ENCODE assay signal across 14 cellular contexts in genomic region chr3:124861041-124861440, GRCh38. TPM values are rescaled to one million over a fixed set of nuclear protein-coding genes. Genes with fewer than 3 reads are reported as not detected.
A peak's percentile ranks its signal among the peaks of the same experiment; 100 is the strongest.
DNase-seq lines count a peak whose midpoint lies in the region; ATAC-seq and TF ChIP-seq lines count a peak whose summit lies in the region.
"Had no signal": no experiment of that assay in that cellular context is flagged by ENCODE, and none has a peak within 500 bp of the region (broad histone marks: within the 10 kb centered on the region; RNA-seq: fewer than 3 reads in every experiment).

No MANE protein-coding gene starts in this region.

- H3K4ac ChIP-seq in mesenchymal stem cell (ENCODE audit: low read depth in 1 of 2, low read length in 2 of 2), result peak overlapping the region; percentile 72 to 81

- peak overlapping the region; percentile 51 for H4K8ac ChIP-seq in mesenchymal stem cell (ENCODE audit: low read length)

- peaks cover 5% of the 10 kb centered on the region for H3K36me3 ChIP-seq in Panc1 (ENCODE audit: control insufficient read depth, insufficient read depth, low read length)
- H3K36me3 ChIP-seq in mesenchymal stem cell (ENCODE audit: control insufficient read depth in 1 of 2, insufficient read depth in 2 of 2, low read depth in 1 of 2, low read length in 2 of 2), result peaks cover 7 to 51% of the 10 kb centered on the region in 2 experiments
- H3K36me3 ChIP-seq in tibial artery, result peaks cover 0 to 6% (median 3%) of the 10 kb centered on the region in 3 donors

- H2BK120ac ChIP-seq in mesenchymal stem cell (ENCODE audit: low read depth, low read length), result peak overlapping the region; percentile 21

- intact Hi-C loops in Panc1 (cut with micrococcal nuclease; ENCODE audit: unreplicated experiment), result no loop called here
- intact Hi-C loops in tibial artery (cut with DNase I; ENCODE audit: low total_unique reads), result no loop called here

- H3K9me3 ChIP-seq in Panc1 (ENCODE audit: control insufficient read depth, insufficient read depth, low read depth, low read length), result no peaks in the 10 kb centered on the region
- no peaks in the 10 kb centered on the region for H3K9me3 ChIP-seq in mesenchymal stem cell (ENCODE audit: control insufficient read depth, low read length)
- H3K9me3 ChIP-seq in tibial artery, result no peaks in the 10 kb centered on the region
- H3K9me3 ChIP-seq: Caco-2 had no signal

- H3K4me1 Mint-ChIP-seq in endothelial cell (ENCODE audit: unreplicated experiment), result peaks cover 15% of the 10 kb centered on the region
- H3K4me1 Mint-ChIP-seq: activated CD4-positive, alpha-beta T cell treated with anti-CD3 and anti-CD28 coated beads, Interleukin-2, amount 10 ng/mL, durations not matched to agents 24 days and 14 days; activated T-helper 17 cell treated with anti-CD3 and anti-CD28 coated beads, Interleukin-2, amount 50 U/mL, for 72 hours had no signal

- ATAC-seq in Panc1, result 0 out of 2 replicates have a peak, but pooled peaks have one; percentile 6
- no peak for ATAC-seq in GM21367 (IDR thresholded peaks at IDR 0.05; ENCODE audit: unreplicated experiment)
- ATAC-seq: activated T-helper 17 cell treated with anti-CD3 and anti-CD28 coated beads, Interleukin-2, amount 50 U/mL, for 72 hours had no signal

- in situ Hi-C loops in Panc1 (cut with HindIII; ENCODE audit: low pct_unique_long_range_greater_than_20kb, low sequenced_read_pairs), result no loop called here

- H2AFZ ChIP-seq in mesenchymal stem cell (ENCODE audit: low read depth, low read length), result no peak overlapping the region

- POLR2A ChIA-PET in Panc1 (lab: Charles Lee), result no interaction called here

- 67% methylated on average over 6 of the region's 9 CpGs for WGBS in mesenchymal stem cell

- H3K9me3 Mint-ChIP-seq in endothelial cell (ENCODE audit: unreplicated experiment), result no peaks in the 10 kb centered on the region
- H3K9me3 Mint-ChIP-seq: activated CD4-positive, alpha-beta T cell treated with anti-CD3 and anti-CD28 coated beads, Interleukin-2, amount 10 ng/mL, durations not matched to agents 24 days and 14 days; activated T-helper 17 cell treated with anti-CD3 and anti-CD28 coated beads, Interleukin-2, amount 50 U/mL, for 72 hours; stimulated activated naive CD8-positive, alpha-beta T cell treated with anti-CD3 and anti-CD28 coated beads, Interleukin-15, Interleukin-2, amounts not matched to agents 100 ng/mL and 50 ng/mL, for 24 hours had no signal

- H2AK5ac ChIP-seq in mesenchymal stem cell (ENCODE audit: low read length, severe bottlenecking), result peak overlapping the region; percentile 96

- H3K9ac ChIP-seq in mesenchymal stem cell (ENCODE audit: low read length), result peak overlapping the region; percentile 67

- H3K23ac ChIP-seq in mesenchymal stem cell (ENCODE audit: low read length in 2 of 2), result no peak overlapping the region

- H2BK15ac ChIP-seq in mesenchymal stem cell (ENCODE audit: low read depth, poor library complexity, severe bottlenecking), result peak overlapping the region; percentile 61

- CTCF ChIA-PET in Panc1 (lab: Charles Lee), result interaction anchor here (0.6 kb wide), 1 partner anchor 100 kb away, joined by 5 read pairs; no protein-coding TSS in a partner anchor

- peak overlapping the region; percentile 63 for H2BK5ac ChIP-seq in mesenchymal stem cell (ENCODE audit: low read depth, low read length, poor library complexity, severe bottlenecking)

- BruUV-seq in Panc1 (replicated peaks; lab: Mats Ljungman, UMichigan), result TSS peak; percentile 93

- H4K91ac ChIP-seq in mesenchymal stem cell (ENCODE audit: low read length), result peak overlapping the region; percentile 86

- peaks cover 18% of the 10 kb centered on the region for H3K79me1 ChIP-seq in mesenchymal stem cell (replicated peaks; ENCODE audit: low read length, poor library complexity, severe bottlenecking)

- peaks cover 50% of the 10 kb centered on the region for H3K4me1 ChIP-seq in Panc1 (ENCODE audit: control insufficient read depth, insufficient read depth, low read length)
- peaks cover 18% of the 10 kb centered on the region for H3K4me1 ChIP-seq in mesenchymal stem cell (ENCODE audit: control insufficient read depth, insufficient read depth, low read depth, low read length)
- peaks cover 0 to 76% (median 35%) of the 10 kb centered on the region in 4 donors for H3K4me1 ChIP-seq in tibial artery
- H3K4me1 ChIP-seq: Caco-2 had no signal

- H3K14ac ChIP-seq in mesenchymal stem cell (ENCODE audit: low read length in 2 of 2), result no peak overlapping the region

- H3K4me3 ChIP-seq in Panc1 (ENCODE audit: low read depth in 2 of 2, low read length in 2 of 2) (0 out of 4 replicates have a peak overlapping the region, but pooled peaks of 1 of the 2 experiments have one; percentile 7), mesenchymal stem cell (ENCODE audit: insufficient read depth in 1 of 2, low read depth in 1 of 2, low read length in 2 of 2) (peak overlapping the region in 1 of 2 experiments; percentile 7), tibial artery (no peak overlapping the region)

- no peak overlapping the region for H3K4me2 ChIP-seq in mesenchymal stem cell (ENCODE audit: low read length, poor library complexity, severe bottlenecking)

- H2BK12ac ChIP-seq in mesenchymal stem cell (ENCODE audit: low read length in 2 of 2), result peak overlapping the region; percentile 73 to 97

- TF ChIP-seq CTCF in Panc1 (IDR thresholded peaks at IDR 0.05), result no peak
- no peak for TF ChIP-seq CTCF in endothelial cell (IDR thresholded peaks at IDR 0.05; ENCODE audit: unreplicated experiment)
- TF ChIP-seq CTCF in tibial artery (IDR thresholded peaks at IDR 0.05), result no peak

- no peaks in the 10 kb centered on the region for H3K27me3 ChIP-seq in Panc1 (ENCODE audit: control insufficient read depth, insufficient read depth, low read length)
- no peaks in the 10 kb centered on the region for H3K27me3 ChIP-seq in mesenchymal stem cell (ENCODE audit: control insufficient read depth in 1 of 2, insufficient read depth in 1 of 2, low read length in 2 of 2)
- H3K27me3 ChIP-seq in tibial artery, result no peaks in the 10 kb centered on the region

- peak overlapping the region; percentile 87 to 93 for H3K18ac ChIP-seq in mesenchymal stem cell (ENCODE audit: low read depth in 1 of 2, low read length in 2 of 2)

- H3K4me3 Mint-ChIP-seq in endothelial cell (ENCODE audit: unreplicated experiment), result no peak overlapping the region
- H3K4me3 Mint-ChIP-seq: activated CD4-positive, alpha-beta T cell treated with anti-CD3 and anti-CD28 coated beads, Interleukin-2, amount 10 ng/mL, durations not matched to agents 24 days and 14 days; activated T-helper 17 cell treated with anti-CD3 and anti-CD28 coated beads, Interleukin-2, amount 50 U/mL, for 72 hours; stimulated activated naive CD8-positive, alpha-beta T cell treated with anti-CD3 and anti-CD28 coated beads, Interleukin-15, Interleukin-2, amounts not matched to agents 100 ng/mL and 50 ng/mL, for 24 hours had no signal

- no peaks in the 10 kb centered on the region for H3K36me3 Mint-ChIP-seq in endothelial cell (ENCODE audit: low read depth, unreplicated experiment)

- H3K27ac Mint-ChIP-seq in endothelial cell (ENCODE audit: unreplicated experiment), result peak overlapping the region; percentile 39
- H3K27ac Mint-ChIP-seq: activated CD4-positive, alpha-beta T cell treated with anti-CD3 and anti-CD28 coated beads, Interleukin-2, amount 10 ng/mL, durations not matched to agents 24 days and 14 days; activated T-helper 17 cell treated with anti-CD3 and anti-CD28 coated beads, Interleukin-2, amount 50 U/mL, for 72 hours; stimulated activated naive CD8-positive, alpha-beta T cell treated with anti-CD3 and anti-CD28 coated beads, Interleukin-15, Interleukin-2, amounts not matched to agents 100 ng/mL and 50 ng/mL, for 24 hours had no signal

- H3K27ac ChIP-seq in Panc1 (ENCODE audit: low read length), result peak overlapping the region; percentile 69
- H3K27ac ChIP-seq in mesenchymal stem cell (ENCODE audit: low read length, poor library complexity, severe bottlenecking), result peak overlapping the region; percentile 92
- peak overlapping the region; percentile 69 to 73 for H3K27ac ChIP-seq in tibial artery

- DNase-seq in Panc1 (ENCODE audit: low read depth, low spot score) (no peak), endothelial cell (ENCODE audit: low spot score) (no peak), mesenchymal stem cell (no peak), tibial artery (no peak), DMS53 treated with DMSO at 0.1 percent for 48 hours (lab: John Stamatoyannopoulos, UW; ENCODE audit: unreplicated experiment) (no peak), NCI-H2196 treated with DMSO at 0.1 percent for 48 hours (lab: John Stamatoyannopoulos, UW; ENCODE audit: unreplicated experiment) (no peak)
- DNase-seq: activated CD4-positive, alpha-beta T cell treated with anti-CD3 and anti-CD28 coated beads, Interleukin-2, amount 10 ng/mL, durations not matched to agents 24 days and 14 days; Caco-2; NCI-H1048; retina; T-helper 1 cell had no signal

- H3K27me3 Mint-ChIP-seq in endothelial cell (ENCODE audit: unreplicated experiment), result no peaks in the 10 kb centered on the region

RNA-seq across cellular contexts. Expression of gene ITGB5, which starts 26.1 kb away (rescaled TPM):
- total RNA-seq in Panc1 (2021; ENCODE audit: unreplicated experiment) (446 TPM), endothelial cell (ENCODE audit: unreplicated experiment) (55.2 TPM)
- polyA plus RNA-seq in Panc1 (2012; ENCODE audit: insufficient read length), result 777 TPM
- 478 TPM for polyA plus RNA-seq in mesenchymal stem cell (2013, experiment 1 of 2)
- polyA plus RNA-seq in mesenchymal stem cell (2013, experiment 2 of 2), result 472 TPM
